In the genomic region with DNA sequence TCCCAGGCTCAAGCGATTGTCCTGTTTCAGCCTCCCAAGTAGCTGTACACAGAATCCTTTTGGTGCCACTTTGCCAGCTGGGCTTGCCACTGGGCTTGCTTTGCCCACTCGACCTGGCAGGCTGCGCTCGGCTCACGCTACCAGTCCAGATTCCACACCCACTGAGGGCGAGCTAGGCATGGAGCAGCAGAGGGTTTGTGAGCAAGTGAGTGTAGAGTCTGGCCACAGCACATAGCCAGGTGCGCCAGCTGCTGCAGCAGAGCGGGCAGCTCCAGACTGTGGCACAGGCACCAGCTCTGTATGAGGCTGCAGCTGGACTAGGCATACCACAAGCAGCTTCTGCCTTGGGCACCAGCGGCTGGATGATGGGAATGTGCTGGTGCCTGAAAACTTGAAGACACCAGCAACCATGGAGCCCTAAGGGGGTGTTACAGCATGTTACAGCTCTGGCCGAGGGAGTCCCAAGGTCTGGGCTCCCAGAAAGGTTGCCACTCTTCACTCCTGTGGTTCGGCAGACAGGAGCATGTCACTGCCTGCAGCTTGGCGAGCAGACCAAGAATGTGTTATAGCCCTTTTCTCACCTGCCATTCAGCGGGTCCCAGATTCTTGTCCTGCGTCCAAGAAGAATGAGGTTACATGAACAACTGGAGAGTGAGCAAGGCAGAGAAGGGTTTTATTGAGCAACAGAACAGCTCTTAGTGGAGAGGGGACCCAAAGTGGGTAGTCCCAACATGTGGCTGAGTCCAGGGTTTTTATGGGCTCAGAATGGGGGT, we compare ENCODE assay signal across 20 cellular contexts. TPM values are rescaled to one million over a fixed set of nuclear protein-coding genes. Genes with fewer than 3 reads are reported as not detected.
"Had no signal": no experiment of that assay in that cellular context is flagged by ENCODE, and none has a peak within 500 bp of the region (broad histone marks: within the 10 kb centered on the region; RNA-seq: fewer than 3 reads in every experiment).

No MANE protein-coding gene starts in this region.

- H3K4me3 ChIP-seq: K562, SK-N-MC had no signal

- H3K27ac ChIP-seq: SK-N-MC had no signal

- ATAC-seq: activated CD4-positive, CD25-positive, alpha-beta regulatory T cell treated with anti-CD3 and anti-CD28 coated beads, Interleukin-2, amount 50 U/mL, for 24 hours; activated CD8-positive, alpha-beta memory T cell treated with anti-CD3 and anti-CD28 coated beads, Interleukin-2, amount 10 ng/mL, durations not matched to agents 7 days and 5 days; activated T-cell treated with anti-CD3 and anti-CD28 coated beads, Interleukin-2, amount 50 U/mL, for 4 hours; K562 had no signal

- DNase-seq: activated CD4-positive, alpha-beta T cell treated with anti-CD3 and anti-CD28 coated beads for 4 hours; activated CD4-positive, alpha-beta T cell treated with anti-CD3 and anti-CD28 coated beads, Interleukin-2, amount 50 U/mL, for 4 hours; activated CD8-positive, alpha-beta memory T cell treated with anti-CD3 and anti-CD28 coated beads, Interleukin-2, amount 10 ng/mL, durations not matched to agents 7 days and 5 days; activated effector memory CD4-positive, alpha-beta T cell treated with anti-CD3 and anti-CD28 coated beads, Interleukin-2, amount 50 U/mL, for 16 hours; activated naive CD4-positive, alpha-beta T cell treated with anti-CD3 and anti-CD28 coated beads for 36 hours; activated T-cell treated with anti-CD3 and anti-CD28 coated beads, Interleukin-2, amount 50 U/mL, for 4 hours; amygdala; Karpas-422; MM.1S; NCI-H1105; NCI-H1436; NCI-H1694 treated with DMSO at 0.1 percent for 48 hours; NCI-H2029 treated with DMSO at 0.1 percent for 48 hours; NCI-H510A treated with DMSO at 0.1 percent for 48 hours; NCI-H69; SW 1271 had no signal

RNA-seq across cellular contexts. Expression of gene MARCHF4, which starts 52.9 kb away (rescaled TPM):
- total RNA-seq: activated CD8-positive, alpha-beta memory T cell treated with anti-CD3 and anti-CD28 coated beads, Interleukin-2, amount 10 ng/mL, durations not matched to agents 7 days and 5 days; activated naive CD4-positive, alpha-beta T cell treated with anti-CD3 and anti-CD28 coated beads for 36 hours; activated T-cell treated with anti-CD3 and anti-CD28 coated beads, Interleukin-2, amount 50 U/mL, for 4 hours; K562; T-helper 1 cell treated with Interleukin-12 subunit alpha and Interleukin-12 subunit beta and Interleukin-4 antibody, amounts not matched to agents 30 ng/mL and 1 ng/mL, for 36 hours had no signal
